1 cellular context compared by ENCODE assay signal in genomic region chr7:70497793-70498192, GRCh38.
TF ChIP-seq lines count a peak whose summit lies in the region.

No MANE protein-coding gene starts in this region.

TF ChIP-seq in GM12878, 131 proteins besides CTCF, POLR2A, EP300 and RAD21 (continued from another document):
- TF ChIP-seq SREBF1 (IDR thresholded peaks at IDR 0.05; ENCODE audit: low read length) (no peak), KLF5 (IDR thresholded peaks at IDR 0.05; ENCODE audit: partially characterized antibody) (no peak), SMAD1 (IDR thresholded peaks at IDR 0.05; ENCODE audit: low read depth, partially characterized antibody) (no peak), ESRRA (IDR thresholded peaks at IDR 0.05; ENCODE audit: low read length) (no peak), E4F1 (IDR thresholded peaks at IDR 0.05; ENCODE audit: borderline replicate concordance, partially characterized antibody) (no peak), POU2F2 (IDR thresholded peaks at IDR 0.05; ENCODE audit: borderline replicate concordance, low read depth, low read length) (no peak), HDGF (IDR thresholded peaks at IDR 0.05) (no peak), STAT1 (conservative IDR thresholded peaks at IDR 0.05) (no peak), IKZF2 (IDR thresholded peaks at IDR 0.05) (no peak), MYB (IDR thresholded peaks at IDR 0.05; ENCODE audit: borderline replicate concordance, low read depth, low read length) (no peak)
TF ChIP-seq in GM12878: peak in this region for 0.
